In the genomic region with DNA sequence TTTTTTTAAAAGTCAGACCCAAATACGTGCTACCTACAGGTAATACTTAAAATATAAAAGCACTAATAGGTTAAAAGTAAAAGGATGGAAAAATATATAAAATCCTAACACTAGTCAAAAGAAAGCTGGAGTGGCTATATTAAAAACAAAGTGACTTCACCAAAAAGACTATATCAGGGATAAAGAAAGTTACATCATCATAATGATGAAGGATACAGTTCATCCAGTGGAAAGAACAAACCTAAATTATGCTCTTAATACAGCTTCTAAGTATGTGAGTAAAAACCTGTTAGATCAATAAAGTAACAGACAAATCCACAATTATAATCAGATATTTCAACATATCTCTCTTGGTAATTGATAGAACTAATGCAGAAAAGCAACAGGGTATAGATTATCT, we compare ENCODE assay signal across 12 cellular contexts. TPM values are rescaled to one million over a fixed set of nuclear protein-coding genes. Genes with fewer than 3 reads are reported as not detected.
A peak's percentile ranks its signal among the peaks of the same experiment; 100 is the strongest.
DNase-seq lines count a peak whose midpoint lies in the region; ATAC-seq, FAIRE-seq and TF ChIP-seq lines count a peak whose summit lies in the region.
"Had no signal": no experiment of that assay in that cellular context is flagged by ENCODE, and none has a peak within 500 bp of the region (broad histone marks: within the 10 kb centered on the region; RNA-seq: fewer than 3 reads in every experiment).

No MANE protein-coding gene starts in this region.

- no peak overlapping the region for H3K4ac ChIP-seq in neuronal stem cell (ENCODE audit: low read length)

- no peak overlapping the region for H2AK5ac ChIP-seq in neuronal stem cell (ENCODE audit: low read depth, low read length)

- H3K9me3 ChIP-seq in HepG2 (ENCODE audit: low read length) (peaks cover 19% of the 10 kb centered on the region), right lobe of liver (peaks cover 0 to 23% (median 2%) of the 10 kb centered on the region in 4 donors), SK-N-MC (ENCODE audit: low read depth, low read length) (peaks cover 15% of the 10 kb centered on the region; the same call in 1 of the 2 replicates), endothelial cell of umbilical vein (replicated peaks; ENCODE audit: control insufficient read depth, insufficient read depth, low read length) (no peaks in the 10 kb centered on the region), neuronal stem cell (replicated peaks in 1 of 2; ENCODE audit: control insufficient read depth in 2 of 2, insufficient read depth in 1 of 2, low read depth in 1 of 2, low read length in 2 of 2) (peaks cover 0 to 59% of the 10 kb centered on the region in 2 donors)

- H4K20me1 ChIP-seq in HepG2 (ENCODE audit: insufficient read depth, low read length) (peaks cover 3% of the 10 kb centered on the region; the same call in 1 of the 2 replicates), endothelial cell of umbilical vein (replicated peaks; ENCODE audit: control insufficient read depth, extremely low read depth, insufficient read depth, low read length) (no peaks in the 10 kb centered on the region)

- H3K27me3 ChIP-seq in HepG2 (ENCODE audit: control insufficient read depth in 1 of 2, insufficient read depth in 2 of 2, low read length in 2 of 2) (no peaks in the 10 kb centered on the region; a peak in 1 of 5 replicates), right lobe of liver (no peaks in the 10 kb centered on the region), endothelial cell of umbilical vein (ENCODE audit: control insufficient read depth in 2 of 2, insufficient read depth in 2 of 2, low read length in 2 of 2) (peaks cover 0 to 13% of the 10 kb centered on the region in 2 experiments), neuronal stem cell (ENCODE audit: control insufficient read depth in 3 of 3, insufficient read depth in 3 of 3, low read depth in 1 of 3, low read length in 3 of 3) (no peaks in the 10 kb centered on the region)

- no peak for FAIRE-seq in HepG2 (lab: Jason Lieb, UNC)
- FAIRE-seq in endothelial cell of umbilical vein (lab: Jason Lieb, UNC), result no peak

- CTCF ChIA-PET in HepG2 (lab: Yijun Ruan, JAX; ENCODE audit: low intra/inter-chr PET ratio, low total read pairs) (no interaction called here), endothelial cell of umbilical vein (lab: Charles Lee) (no interaction called here)

- TF ChIP-seq EP300 in HepG2 (IDR thresholded peaks at IDR 0.05; ENCODE audit: low read depth in 2 of 2, low read length in 2 of 2) (no peak), HepG2 (CRISPR knock-in tag; IDR thresholded peaks at IDR 0.05; ENCODE audit: borderline replicate concordance) (no peak)

- dilution Hi-C loops in endothelial cell of umbilical vein (cut with MboI; ENCODE audit: extremely low pct_ligation_motif_present, low sequenced_read_pairs), result no loop called here

- no peak overlapping the region for H3K23ac ChIP-seq in neuronal stem cell (ENCODE audit: low read depth, low read length, poor library complexity)

- TF ChIP-seq CTCF in HepG2 (CRISPR knock-in tag; IDR thresholded peaks at IDR 0.05) (no peak), right lobe of liver (IDR thresholded peaks at IDR 0.05) (no peak), endothelial cell of umbilical vein (IDR thresholded peaks at IDR 0.05; ENCODE audit: extremely low read depth in 1 of 2, insufficient read depth in 1 of 2, low read depth in 1 of 2, low read length in 2 of 2) (no peak), type B pancreatic cell (conservative IDR thresholded peaks at IDR 0.05) (no peak)

- ATAC-seq in HepG2, result no peak
- no peak for ATAC-seq in right lobe of liver
- no peak for ATAC-seq in GM21619 (IDR thresholded peaks at IDR 0.05; ENCODE audit: unreplicated experiment)
- ATAC-seq in HG03457 (IDR thresholded peaks at IDR 0.05; ENCODE audit: unreplicated experiment), result no peak
- ATAC-seq: lower lobe of right lung had no signal

- no peak overlapping the region for H2BK15ac ChIP-seq in neuronal stem cell (ENCODE audit: low read length)

- BruUV-seq in HepG2 (replicated peaks; lab: Mats Ljungman, UMichigan) (no TSS peak), endothelial cell of umbilical vein (replicated peaks; lab: Mats Ljungman, UMichigan) (no TSS peak)

- H3K4me1 Mint-ChIP-seq in type B pancreatic cell (ENCODE audit: unreplicated experiment), result peaks cover 35% of the 10 kb centered on the region

- no peak overlapping the region for H2BK120ac ChIP-seq in neuronal stem cell (ENCODE audit: low read depth, low read length)

- H3K9me3 Mint-ChIP-seq in type B pancreatic cell, result peaks cover 28% of the 10 kb centered on the region

- H3K4me2 ChIP-seq in HepG2 (ENCODE audit: low read depth, low read length) (0 out of 2 replicates have a peak overlapping the region, but pooled peaks have one; percentile 79), endothelial cell of umbilical vein (ENCODE audit: insufficient read depth, low read length) (peak overlapping the region; percentile 60), neuronal stem cell (ENCODE audit: insufficient read depth, low read length, poor library complexity, severe bottlenecking) (no peak overlapping the region)

- no peak overlapping the region for H4K91ac ChIP-seq in neuronal stem cell (ENCODE audit: low read depth, low read length, poor library complexity)

- peaks cover 27% of the 10 kb centered on the region for H3K36me3 Mint-ChIP-seq in type B pancreatic cell

- DNase-seq in HepG2 (ENCODE audit: low spot score) (no peak), right lobe of liver (no peak), SK-N-MC (ENCODE audit: low read depth, low spot score) (no peak), endothelial cell of umbilical vein (ENCODE audit: low read depth, low spot score) (no peak), type B pancreatic cell (ENCODE audit: extremely low spot score, unreplicated experiment) (no peak), neuronal stem cell (ENCODE audit: low spot score) (no peak)
- DNase-seq: C1 segment of cervical spinal cord; central memory CD4-positive, alpha-beta T cell; lower lobe of right lung; retina had no signal

- 87% methylated on average over 1 of the region's 1 CpG for WGBS in HepG2 (ENCODE audit: low lambda C conversion rate)
- 71% methylated on average over 1 of the region's 1 CpG for WGBS in right lobe of liver (ENCODE audit: insufficient coverage, low coverage, low lambda C conversion rate, missing lambda C conversion rate)
- no CpG with 5 or more reads among the region's 1 CpG for WGBS in neuronal stem cell (ENCODE audit: extremely low coverage in 2 of 2, insufficient read length in 2 of 2, insufficient replicate concordance in 1 of 2), 2 donors

- no peak for TF ChIP-seq RAD21 in HepG2 (CRISPR knock-in tag; IDR thresholded peaks at IDR 0.05)

- TF ChIP-seq POLR2A in HepG2 (IDR thresholded peaks at IDR 0.05; ENCODE audit: insufficient read depth in 1 of 2, low read depth in 2 of 2, low read length in 2 of 2), result no peak
- TF ChIP-seq POLR2A in right lobe of liver (IDR thresholded peaks at IDR 0.05), result no peak
- no peak for TF ChIP-seq POLR2A in endothelial cell of umbilical vein (IDR thresholded peaks at IDR 0.05; ENCODE audit: low read depth, low read length)

- peaks cover 37% of the 10 kb centered on the region for H3K4me1 ChIP-seq in HepG2 (ENCODE audit: insufficient read depth, low read length)
- H3K4me1 ChIP-seq in right lobe of liver, result no peaks in the 10 kb centered on the region
- H3K4me1 ChIP-seq in endothelial cell of umbilical vein (ENCODE audit: control insufficient read depth, extremely low read depth, insufficient read depth, low read length), result peaks cover 6% of the 10 kb centered on the region
- peaks cover 0 to 3% of the 10 kb centered on the region in 2 donors for H3K4me1 ChIP-seq in neuronal stem cell (ENCODE audit: control insufficient read depth in 2 of 2, insufficient read depth in 1 of 2, low read depth in 1 of 2, low read length in 2 of 2)

- no peak overlapping the region for H2AFZ ChIP-seq in HepG2 (ENCODE audit: low read length)
- no peak overlapping the region for H2AFZ ChIP-seq in endothelial cell of umbilical vein (ENCODE audit: low read depth, low read length)
- no peak overlapping the region for H2AFZ ChIP-seq in neuronal stem cell (ENCODE audit: low read length)

- H3K36me3 ChIP-seq in HepG2 (replicated peaks in 1 of 2; ENCODE audit: control insufficient read depth in 1 of 2, insufficient read depth in 2 of 2, low read length in 2 of 2) (no peaks in the 10 kb centered on the region), right lobe of liver (no peaks in the 10 kb centered on the region), SK-N-MC (ENCODE audit: insufficient read depth, low read length) (peaks cover 5% of the 10 kb centered on the region), endothelial cell of umbilical vein (ENCODE audit: control insufficient read depth in 2 of 2, extremely low read depth in 1 of 2, insufficient read depth in 2 of 2, low read length in 2 of 2) (no peaks in the 10 kb centered on the region), neuronal stem cell (replicated peaks in 1 of 2; ENCODE audit: control insufficient read depth in 2 of 2, insufficient read depth in 2 of 2, low read length in 2 of 2) (no peaks in the 10 kb centered on the region)
- H3K36me3 ChIP-seq: lower lobe of right lung had no signal

- H3K27ac ChIP-seq in HepG2 (ENCODE audit: extremely low read length, insufficient read depth, low read length) (no peak overlapping the region), right lobe of liver (no peak overlapping the region), SK-N-MC (no peak overlapping the region), endothelial cell of umbilical vein (ENCODE audit: insufficient read depth, low read depth, low read length) (no peak overlapping the region), neuronal stem cell (replicated peaks; ENCODE audit: low read length) (no peak overlapping the region)
- H3K27ac ChIP-seq: lower lobe of right lung had no signal

- H3K18ac ChIP-seq in neuronal stem cell (ENCODE audit: low read length), result no peak overlapping the region

- in situ Hi-C loops in HepG2 (cut with HindIII; ENCODE audit: extremely low pct_ligation_motif_present, low pct_unique_long_range_greater_than_20kb), result no loop called here

- intact Hi-C loops in HepG2 (cut with micrococcal nuclease; ENCODE audit: unreplicated experiment), result loop anchor here (5.0 kb wide), 1 partner anchor 35 kb away; the partner anchor contains the start of gene ZNF780A
- intact Hi-C loops in right lobe of liver (cut with DNase I), result no loop called here
- intact Hi-C loops in endothelial cell of umbilical vein (cut with micrococcal nuclease), result loop anchor here (5.0 kb wide), 1 partner anchor 35 kb away; the partner anchor contains the start of gene ZNF780A

- H4K8ac ChIP-seq in neuronal stem cell (ENCODE audit: low read depth, low read length), result no peak overlapping the region

- no peak overlapping the region for H3K14ac ChIP-seq in neuronal stem cell (ENCODE audit: low read length)

- no peak overlapping the region for H3K27ac Mint-ChIP-seq in type B pancreatic cell

- no peak overlapping the region for H2BK5ac ChIP-seq in neuronal stem cell (ENCODE audit: low read length)

- no peak overlapping the region for H3K9ac ChIP-seq in HepG2 (ENCODE audit: insufficient read depth, low read depth, low read length)
- no peak overlapping the region for H3K9ac ChIP-seq in SK-N-MC (ENCODE audit: insufficient read length)
- no peak overlapping the region for H3K9ac ChIP-seq in endothelial cell of umbilical vein (replicated peaks; ENCODE audit: extremely low read depth, insufficient read depth, low read length)
- no peak overlapping the region for H3K9ac ChIP-seq in neuronal stem cell (ENCODE audit: low read depth, low read length, poor library complexity)

- peaks cover 2% of the 10 kb centered on the region for H3K79me1 ChIP-seq in neuronal stem cell (ENCODE audit: low read depth, low read length)

- no peaks in the 10 kb centered on the region for H3K9me1 ChIP-seq in endothelial cell of umbilical vein (replicated peaks; ENCODE audit: control insufficient read depth, extremely low read depth, insufficient read depth, low read length)

- POLR2A ChIA-PET in HepG2 (lab: Yijun Ruan, JAX) (interaction anchor here (3.2 kb wide), 1 partner anchor 33 kb away, joined by 15 read pairs; the partner anchor contains the start of gene ZNF780A), endothelial cell of umbilical vein (lab: Charles Lee) (no interaction called here)

- H3K4me3 Mint-ChIP-seq in type B pancreatic cell, result peak overlapping the region; percentile 100

- no peaks in the 10 kb centered on the region for H3K27me3 Mint-ChIP-seq in type B pancreatic cell

- H3K79me2 ChIP-seq in HepG2 (ENCODE audit: insufficient read depth, low read length) (peaks cover 38% of the 10 kb centered on the region), endothelial cell of umbilical vein (ENCODE audit: control insufficient read depth, insufficient read depth, low read length) (no peaks in the 10 kb centered on the region)

- H3K4me3 ChIP-seq in HepG2 (replicated peaks in 1 of 3; ENCODE audit: insufficient read depth in 1 of 3, low read depth in 2 of 3, low read length in 3 of 3) (peak overlapping the region in 2 of 3 experiments; percentile 80 to 84; a peak in 2 of 6 replicates), right lobe of liver (no peak overlapping the region), SK-N-MC (peak overlapping the region; percentile 90), endothelial cell of umbilical vein (replicated peaks in 1 of 3; ENCODE audit: insufficient read depth in 1 of 3, low read depth in 1 of 3, low read length in 3 of 3) (no peak overlapping the region), neuronal stem cell (ENCODE audit: low read length in 2 of 2) (peak overlapping the region in 1 of 2 donors; percentile 88)

- H2BK12ac ChIP-seq in neuronal stem cell (ENCODE audit: low read length), result no peak overlapping the region

RNA-seq across cellular contexts. Expression of gene ZNF780B, which starts 1.1 kb away (rescaled TPM):
- total RNA-seq in HepG2 (2016; rRNA removed; fragmentation: Illumina TruSeq; extraction: Trizol), result 21.9 and 25.0 TPM in 2 replicates
- 4.0 and 5.7 TPM in 2 replicates for total RNA-seq in HepG2 (2016; cell fraction: cytosol; rRNA removed; fragmentation: Illumina TruSeq; extraction: Trizol; ENCODE audit: low read depth)
- total RNA-seq in HepG2 (2016; cell fraction: insoluble cytoplasmic fraction; rRNA removed; fragmentation: Illumina TruSeq; extraction: Trizol), result 19.0 and 28.3 TPM in 2 replicates
- total RNA-seq in HepG2 (2016; cell fraction: membrane; rRNA removed; fragmentation: Illumina TruSeq; extraction: Trizol), result 9.7 and 11.9 TPM in 2 replicates
- 30.3 and 43.5 TPM in 2 replicates for total RNA-seq in HepG2 (2016; cell fraction: nucleus; rRNA removed; fragmentation: Illumina TruSeq; extraction: Trizol)
- 6.5 and 6.6 TPM in 2 replicates for polyA plus RNA-seq in HepG2 (2011; rRNA removed)
- polyA plus RNA-seq in HepG2 (2011; cell fraction: cytosol; rRNA removed), result 2.0 and 2.6 TPM in 2 replicates
- 14.4 and 21.2 TPM in 2 replicates for polyA plus RNA-seq in HepG2 (2011; cell fraction: nucleus; rRNA removed)
- 7.5 and 9.2 TPM in 2 replicates for polyA plus RNA-seq in HepG2 (2012)
- polyA plus RNA-seq in HepG2 (2016; cell fraction: cytosol; fragmentation: Illumina TruSeq; extraction: Trizol; ENCODE audit: low read depth), result 0.55 and 0.95 TPM in 2 replicates
- polyA plus RNA-seq in HepG2 (2016; cell fraction: insoluble cytoplasmic fraction; fragmentation: Illumina TruSeq; extraction: Trizol; ENCODE audit: low read depth), result 5.6 and 7.2 TPM in 2 replicates
- polyA plus RNA-seq in HepG2 (2016; cell fraction: membrane; fragmentation: Illumina TruSeq; extraction: Trizol; ENCODE audit: low read depth), result 0.78 and 1.7 TPM in 2 replicates
- polyA plus RNA-seq in HepG2 (2016; cell fraction: nucleus; fragmentation: Illumina TruSeq; extraction: Trizol; ENCODE audit: insufficient read depth, low read depth), result 22.1 and 23.1 TPM in 2 replicates
- 10.8 and 11.3 TPM in 2 replicates for polyA minus RNA-seq in HepG2 (2011; rRNA and poly(A)+ RNA removed; ENCODE audit: low replicate concordance)
- polyA minus RNA-seq in HepG2 (2011; cell fraction: cytosol; rRNA and poly(A)+ RNA removed), result 4.4 and 5.1 TPM in 2 replicates
- polyA minus RNA-seq in HepG2 (2011; cell fraction: nucleus; rRNA and poly(A)+ RNA removed), result 72.6 and 95.0 TPM in 2 replicates
- 1 to 10 TPM; 3.2 to 9.6 (median 5.8) TPM for total RNA-seq in right lobe of liver
- 13.0 and 13.5 TPM in 2 replicates for total RNA-seq in endothelial cell of umbilical vein
- polyA plus RNA-seq in endothelial cell of umbilical vein, result 2.6 and 2.8 TPM in 2 replicates
- 3.0 and 4.3 TPM in 2 replicates for polyA plus RNA-seq in endothelial cell of umbilical vein (2011; cell fraction: cytosol; rRNA removed)
- 11.7 and 12.1 TPM in 2 replicates for polyA plus RNA-seq in endothelial cell of umbilical vein (2011; cell fraction: nucleus; rRNA removed)
- 8.0 and 10.5 TPM in 2 replicates for polyA plus RNA-seq in endothelial cell of umbilical vein (2012)
- 19.5 and 22.4 TPM in 2 replicates for polyA minus RNA-seq in endothelial cell of umbilical vein
- polyA minus RNA-seq in endothelial cell of umbilical vein (2011; cell fraction: cytosol; rRNA and poly(A)+ RNA removed), result 3.2 TPM
- polyA minus RNA-seq in endothelial cell of umbilical vein (2011; cell fraction: nucleus; rRNA and poly(A)+ RNA removed), result 13.4 and 14.4 TPM in 2 replicates
- total RNA-seq in type B pancreatic cell (ENCODE audit: low replicate concordance), result 33.0 and 38.8 TPM in 2 replicates
- polyA plus RNA-seq in neuronal stem cell (2013, experiment 1 of 2), result 6.4 TPM
- 7.4 TPM for polyA plus RNA-seq in neuronal stem cell (2013, experiment 2 of 2)

RNA-seq across cellular contexts. Expression of gene ZNF780A, which starts 33.6 kb away (rescaled TPM):
- 22.7 and 22.9 TPM in 2 replicates for total RNA-seq in HepG2 (2016; rRNA removed; fragmentation: Illumina TruSeq; extraction: Trizol)
- total RNA-seq in HepG2 (2016; cell fraction: cytosol; rRNA removed; fragmentation: Illumina TruSeq; extraction: Trizol; ENCODE audit: low read depth), result 3.0 and 3.3 TPM in 2 replicates
- total RNA-seq in HepG2 (2016; cell fraction: insoluble cytoplasmic fraction; rRNA removed; fragmentation: Illumina TruSeq; extraction: Trizol), result 21.7 and 25.4 TPM in 2 replicates
- total RNA-seq in HepG2 (2016; cell fraction: membrane; rRNA removed; fragmentation: Illumina TruSeq; extraction: Trizol), result 6.3 and 9.6 TPM in 2 replicates
- total RNA-seq in HepG2 (2016; cell fraction: nucleus; rRNA removed; fragmentation: Illumina TruSeq; extraction: Trizol), result 38.6 and 39.0 TPM in 2 replicates
- 12.4 and 13.5 TPM in 2 replicates for polyA plus RNA-seq in HepG2 (2011; rRNA removed)
- 6.0 and 9.5 TPM in 2 replicates for polyA plus RNA-seq in HepG2 (2011; cell fraction: cytosol; rRNA removed)
- polyA plus RNA-seq in HepG2 (2011; cell fraction: nucleus; rRNA removed), result 20.5 and 26.8 TPM in 2 replicates
- polyA plus RNA-seq in HepG2 (2012), result 15.0 and 17.3 TPM in 2 replicates
- polyA plus RNA-seq in HepG2 (2016; cell fraction: cytosol; fragmentation: Illumina TruSeq; extraction: Trizol; ENCODE audit: low read depth), result 2.1 and 2.3 TPM in 2 replicates
- 12.7 and 14.0 TPM in 2 replicates for polyA plus RNA-seq in HepG2 (2016; cell fraction: insoluble cytoplasmic fraction; fragmentation: Illumina TruSeq; extraction: Trizol; ENCODE audit: low read depth)
- 2.7 and 4.8 TPM in 2 replicates for polyA plus RNA-seq in HepG2 (2016; cell fraction: membrane; fragmentation: Illumina TruSeq; extraction: Trizol; ENCODE audit: low read depth)
- polyA plus RNA-seq in HepG2 (2016; cell fraction: nucleus; fragmentation: Illumina TruSeq; extraction: Trizol; ENCODE audit: insufficient read depth, low read depth), result 24.5 and 25.3 TPM in 2 replicates
- 12.7 and 16.8 TPM in 2 replicates for polyA minus RNA-seq in HepG2 (2011; rRNA and poly(A)+ RNA removed; ENCODE audit: low replicate concordance)
- polyA minus RNA-seq in HepG2 (2011; cell fraction: cytosol; rRNA and poly(A)+ RNA removed), result 7.1 and 9.6 TPM in 2 replicates
- polyA minus RNA-seq in HepG2 (2011; cell fraction: nucleus; rRNA and poly(A)+ RNA removed), result 86.3 and 88.8 TPM in 2 replicates
- total RNA-seq in right lobe of liver, result 10 to 100 TPM in 4 of 6 experiments, 1 to 10 TPM in 2; 8.4 to 11.1 (median 10.2) TPM
- 9.9 and 11.6 TPM in 2 replicates for total RNA-seq in endothelial cell of umbilical vein
- polyA plus RNA-seq in endothelial cell of umbilical vein, result 5.9 and 7.3 TPM in 2 replicates
- polyA plus RNA-seq in endothelial cell of umbilical vein (2011; cell fraction: cytosol; rRNA removed), result 7.2 and 8.0 TPM in 2 replicates
- 11.9 and 13.7 TPM in 2 replicates for polyA plus RNA-seq in endothelial cell of umbilical vein (2011; cell fraction: nucleus; rRNA removed)
- polyA plus RNA-seq in endothelial cell of umbilical vein (2012), result 9.4 and 13.5 TPM in 2 replicates
- 9.9 and 13.7 TPM in 2 replicates for polyA minus RNA-seq in endothelial cell of umbilical vein
- 5.8 TPM for polyA minus RNA-seq in endothelial cell of umbilical vein (2011; cell fraction: cytosol; rRNA and poly(A)+ RNA removed)
- polyA minus RNA-seq in endothelial cell of umbilical vein (2011; cell fraction: nucleus; rRNA and poly(A)+ RNA removed), result 8.6 and 10.2 TPM in 2 replicates
- 21.2 and 24.3 TPM in 2 replicates for total RNA-seq in type B pancreatic cell (ENCODE audit: low replicate concordance)
- polyA plus RNA-seq in neuronal stem cell (2013, experiment 1 of 2), result 10.7 TPM
- 11.4 TPM for polyA plus RNA-seq in neuronal stem cell (2013, experiment 2 of 2)

Comparison
In these comparisons a context has a peak if more than half of its experiments do, and no peak if none do; other contexts are left out.
1. H3K4me3 ChIP-seq: peak in HepG2 (2 of 3) and SK-N-MC (single experiment); none in right lobe of liver (0 of 3) and endothelial cell of umbilical vein (0 of 3).
2. intact Hi-C loops: an anchor here in HepG2 (5.0 kb wide) and endothelial cell of umbilical vein (5.0 kb wide); none called in right lobe of liver.